ENCODE assay signal across 27 cellular contexts in the genomic region with DNA sequence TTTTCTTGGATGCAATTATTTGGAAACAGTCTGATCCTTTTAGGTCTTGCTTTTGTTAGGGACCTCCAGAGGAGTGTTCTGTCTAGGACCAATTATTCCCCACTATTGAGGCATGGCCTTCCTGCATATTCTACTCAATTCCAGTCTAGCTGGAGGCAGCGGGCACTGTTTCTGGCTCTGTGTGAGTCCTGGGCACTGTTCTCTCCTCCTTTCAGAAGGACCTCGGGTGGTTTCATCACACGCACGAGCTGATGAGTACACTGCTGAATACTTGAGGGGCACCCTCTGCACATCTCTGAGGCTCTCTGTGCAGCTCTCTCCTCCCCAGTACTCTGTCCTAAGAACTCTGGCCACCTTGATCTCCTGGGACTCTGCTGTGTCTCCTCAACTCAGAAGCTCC. TPM values are rescaled to one million over a fixed set of nuclear protein-coding genes. Genes with fewer than 3 reads are reported as not detected.
"Had no signal": no experiment of that assay in that cellular context is flagged by ENCODE, and none has a peak within 500 bp of the region (broad histone marks: within the 10 kb centered on the region; RNA-seq: fewer than 3 reads in every experiment).

No MANE protein-coding gene starts in this region.

- H3K27me3 ChIP-seq: ovary, right lobe of liver, sigmoid colon, thyroid gland, tibial nerve, upper lobe of left lung, vagina had no signal

- DNase-seq: natural killer cell; occipital lobe; ovary; posterior cingulate gyrus; psoas muscle; right cardiac atrium; right lobe of liver; sigmoid colon; small intestine; stimulated activated CD4-positive, alpha-beta T cell treated with anti-CD3 and anti-CD28 coated beads, Interleukin-15, amount 100 ng/mL, for 24 hours; stimulated activated CD4-positive, alpha-beta T cell treated with anti-CD3 and anti-CD28 coated beads, Interleukin-2, amount 100 ng/mL, for 24 hours; stimulated activated CD4-positive, alpha-beta T cell treated with anti-CD3 and anti-CD28 coated beads, Interleukin-2, amount 100 ng/mL, for 48 hours; stimulated activated CD4-positive, alpha-beta T cell treated with anti-CD3 and anti-CD28 coated beads, Interleukin-4, amount 100 ng/mL, for 24 hours; stimulated activated naive B cell treated with anti-CD40 and anti-IgM and Interleukin-4, amounts not matched to agents 10 μg/mL and 1 μg/mL and 100 μg/mL, for 72 hours; stimulated activated naive CD4-positive, alpha-beta T cell treated with Interleukin-2 at 50 U/mL for 16 hours; stomach; thyroid gland; trophoblast cell; upper lobe of left lung had no signal

- FAIRE-seq: small intestine, urothelium cell line had no signal

- H3K27ac ChIP-seq: neural progenitor cell, ovary, parathyroid adenoma, psoas muscle, right lobe of liver, sigmoid colon, stomach, thoracic aorta, thyroid gland, tibial nerve, upper lobe of left lung, vagina had no signal

- H3K4me3 ChIP-seq: neural progenitor cell, ovary, psoas muscle, right lobe of liver, sigmoid colon, stomach, thoracic aorta, thyroid gland, tibial nerve, upper lobe of left lung, vagina had no signal

- H3K9me3 ChIP-seq: ovary, psoas muscle, right lobe of liver, sigmoid colon, stomach, thoracic aorta, thyroid gland, tibial nerve, upper lobe of left lung, vagina had no signal

- H3K79me2 ChIP-seq: parathyroid adenoma had no signal

- ATAC-seq: natural killer cell; stimulated activated effector memory CD8-positive, alpha-beta T cell treated with anti-CD3 and anti-CD28 coated beads, Interleukin-12 subunit alpha, Interleukin-12 subunit beta, amount 100 ng/mL, for 72 hours had no signal

- H3K4me1 ChIP-seq: neural progenitor cell, psoas muscle, right lobe of liver, sigmoid colon, stomach, thyroid gland, tibial nerve, vagina had no signal

- H3K36me3 ChIP-seq: neural progenitor cell, ovary, right lobe of liver, sigmoid colon, stomach, thoracic aorta, thyroid gland, tibial nerve, upper lobe of left lung, vagina had no signal

- H3K4me2 ChIP-seq: neural progenitor cell had no signal

- H3K9ac ChIP-seq: neural progenitor cell, parathyroid adenoma had no signal

- H2AFZ ChIP-seq: neural progenitor cell had no signal

RNA-seq across cellular contexts. Expression of gene OR4D1, which starts 34.2 kb away (rescaled TPM):
- polyA plus RNA-seq: neural cell, right cardiac atrium had no signal

RNA-seq across cellular contexts. Expression of gene OR4D2, which starts 52.8 kb away (rescaled TPM):
- polyA plus RNA-seq: neural cell, ovary, psoas muscle, right cardiac atrium, sigmoid colon, small intestine, stomach had no signal
